ENCODE assay signal across 1 cellular context in the genomic region with DNA sequence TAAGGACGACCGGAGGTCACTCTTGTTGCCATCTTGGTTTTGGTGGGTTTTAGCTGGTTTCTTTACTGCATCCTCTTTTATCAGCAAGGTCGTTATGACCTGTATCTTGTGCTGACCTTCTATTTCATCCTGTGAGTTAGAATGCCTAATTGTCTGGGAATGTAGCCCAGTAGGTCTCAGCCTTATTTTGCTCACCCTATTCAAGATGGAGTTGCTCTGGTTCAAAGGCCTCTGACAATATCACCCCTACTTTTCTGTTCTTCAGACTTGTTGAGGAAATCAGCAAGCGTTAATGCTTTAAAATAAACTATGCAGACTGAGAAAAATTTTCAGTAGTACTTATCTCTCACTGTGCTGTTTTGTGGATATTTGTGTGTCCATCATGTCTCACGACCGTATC.
A peak's percentile ranks its signal among the peaks of the same experiment; 100 is the strongest.
TF ChIP-seq lines count a peak whose summit lies in the region.

No MANE protein-coding gene starts in this region.

TF ChIP-seq in K562, 482 proteins besides CTCF, POLR2A, EP300 and RAD21 (continued from another document):
- TF ChIP-seq, protein P1, sequence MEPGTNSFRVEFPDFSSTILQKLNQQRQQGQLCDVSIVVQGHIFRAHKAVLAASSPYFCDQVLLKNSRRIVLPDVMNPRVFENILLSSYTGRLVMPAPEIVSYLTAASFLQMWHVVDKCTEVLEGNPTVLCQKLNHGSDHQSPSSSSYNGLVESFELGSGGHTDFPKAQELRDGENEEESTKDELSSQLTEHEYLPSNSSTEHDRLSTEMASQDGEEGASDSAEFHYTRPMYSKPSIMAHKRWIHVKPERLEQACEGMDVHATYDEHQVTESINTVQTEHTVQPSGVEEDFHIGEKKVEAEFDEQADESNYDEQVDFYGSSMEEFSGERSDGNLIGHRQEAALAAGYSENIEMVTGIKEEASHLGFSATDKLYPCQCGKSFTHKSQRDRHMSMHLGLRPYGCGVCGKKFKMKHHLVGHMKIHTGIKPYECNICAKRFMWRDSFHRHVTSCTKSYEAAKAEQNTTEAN (CRISPR knock-in tag; IDR thresholded peaks at IDR 0.05), result no peak
- TF ChIP-seq NR4A1 (CRISPR knock-in tag; IDR thresholded peaks at IDR 0.05) (no peak), NR4A1 (tag; IDR thresholded peaks at IDR 0.05) (0 out of 2 replicates have a peak, but pooled peaks have one; percentile 53), ZNF146 (CRISPR knock-in tag; IDR thresholded peaks at IDR 0.05; ENCODE audit: unreplicated experiment) (no peak), KAT8 (IDR thresholded peaks at IDR 0.05; ENCODE audit: low read depth) (no peak), ESRRA (IDR thresholded peaks at IDR 0.05; ENCODE audit: borderline replicate concordance, low read depth) (0 out of 2 replicates have a peak, but pooled peaks have one; percentile 12), ZBTB8A (IDR thresholded peaks at IDR 0.05; ENCODE audit: partially characterized antibody) (no peak), CC2D1A (IDR thresholded peaks at IDR 0.05) (no peak), ZNF3 (CRISPR knock-in tag; IDR thresholded peaks at IDR 0.05) (no peak), TEAD2 (tag; IDR thresholded peaks at IDR 0.05) (peak; percentile 32; the same call in 1 of the 2 replicates), KLF16 (IDR thresholded peaks at IDR 0.05) (no peak)
- TF ChIP-seq, protein P2, sequence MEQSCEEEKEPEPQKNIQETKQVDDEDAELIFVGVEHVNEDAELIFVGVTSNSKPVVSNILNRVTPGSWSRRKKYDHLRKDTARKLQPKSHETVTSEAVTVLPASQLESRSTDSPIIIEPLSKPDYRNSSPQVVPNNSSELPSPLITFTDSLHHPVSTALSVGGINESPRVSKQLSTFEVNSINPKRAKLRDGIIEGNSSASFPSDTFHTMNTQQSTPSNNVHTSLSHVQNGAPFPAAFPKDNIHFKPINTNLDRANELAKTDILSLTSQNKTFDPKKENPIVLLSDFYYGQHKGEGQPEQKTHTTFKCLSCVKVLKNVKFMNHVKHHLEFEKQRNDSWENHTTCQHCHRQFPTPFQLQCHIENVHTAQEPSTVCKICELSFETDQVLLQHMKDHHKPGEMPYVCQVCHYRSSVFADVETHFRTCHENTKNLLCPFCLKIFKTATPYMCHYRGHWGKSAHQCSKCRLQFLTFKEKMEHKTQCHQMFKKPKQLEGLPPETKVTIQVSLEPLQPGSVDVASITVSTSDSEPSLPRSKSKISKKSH (CRISPR knock-in tag; IDR thresholded peaks at IDR 0.05), result no peak
- TF ChIP-seq, protein P3, sequence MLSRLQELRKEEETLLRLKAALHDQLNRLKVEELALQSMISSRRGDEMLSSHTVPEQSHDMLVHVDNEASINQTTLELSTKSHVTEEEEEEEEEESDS (CRISPR knock-in tag; IDR thresholded peaks at IDR 0.05), result no peak
- TF ChIP-seq, protein P4, sequence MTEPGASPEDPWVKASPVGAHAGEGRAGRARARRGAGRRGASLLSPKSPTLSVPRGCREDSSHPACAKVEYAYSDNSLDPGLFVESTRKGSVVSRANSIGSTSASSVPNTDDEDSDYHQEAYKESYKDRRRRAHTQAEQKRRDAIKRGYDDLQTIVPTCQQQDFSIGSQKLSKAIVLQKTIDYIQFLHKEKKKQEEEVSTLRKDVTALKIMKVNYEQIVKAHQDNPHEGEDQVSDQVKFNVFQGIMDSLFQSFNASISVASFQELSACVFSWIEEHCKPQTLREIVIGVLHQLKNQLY (CRISPR knock-in tag; conservative IDR thresholded peaks at IDR 0.05), result no peak
- TF ChIP-seq, protein P5, sequence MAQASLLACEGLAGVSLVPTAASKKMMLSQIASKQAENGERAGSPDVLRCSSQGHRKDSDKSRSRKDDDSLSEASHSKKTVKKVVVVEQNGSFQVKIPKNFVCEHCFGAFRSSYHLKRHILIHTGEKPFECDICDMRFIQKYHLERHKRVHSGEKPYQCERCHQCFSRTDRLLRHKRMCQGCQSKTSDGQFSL (CRISPR knock-in tag; IDR thresholded peaks at IDR 0.05), result no peak
- TF ChIP-seq, protein P5 (tag; IDR thresholded peaks at IDR 0.05), result peak in 1 of 2 experiments; percentile 70; a peak in 1 of 4 replicates
